8 cellular contexts compared by ENCODE assay signal in the genomic region with DNA sequence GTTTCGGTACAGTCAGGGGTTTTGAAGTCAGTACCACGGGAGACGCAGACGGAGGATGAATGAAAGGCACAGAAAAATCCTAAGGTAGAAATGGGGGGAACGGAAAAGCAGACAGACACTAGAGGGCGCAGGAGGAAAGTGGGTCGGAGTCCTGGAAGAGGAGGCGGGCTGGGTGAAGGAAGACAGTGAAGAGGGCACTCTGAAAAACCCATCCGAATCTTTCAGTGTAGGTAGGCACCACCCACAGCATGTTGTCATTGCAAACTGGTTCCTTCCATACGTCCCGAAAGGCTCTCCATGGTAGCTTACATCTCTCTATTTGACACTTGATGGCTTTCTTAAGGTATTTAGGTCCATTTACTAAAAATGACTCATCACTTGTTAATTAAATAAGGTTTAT.
A peak's percentile ranks its signal among the peaks of the same experiment; 100 is the strongest.
DNase-seq lines count a peak whose midpoint lies in the region; ATAC-seq, FAIRE-seq and TF ChIP-seq lines count a peak whose summit lies in the region.

No MANE protein-coding gene starts in this region.

- peak; percentile 62 for ATAC-seq in GM18498 (IDR thresholded peaks at IDR 0.05; ENCODE audit: unreplicated experiment)
- ATAC-seq in HG02981 (IDR thresholded peaks at IDR 0.05; ENCODE audit: unreplicated experiment), result peak; percentile 61

- no peak overlapping the region for H3K27ac ChIP-seq in VCaP

- peak; percentile 56 for DNase-seq in NCI-H2171 treated with DMSO at 0.1 percent for 48 hours (lab: John Stamatoyannopoulos, UW)
- DNase-seq in T47D (ENCODE audit: low read depth in 1 of 2, low spot score in 1 of 2), result peak; percentile 58 to 73
- peak; percentile 84 for DNase-seq in left kidney (ENCODE audit: low read depth, low spot score)
- peak; percentile 49 to 64 (median 51) for DNase-seq in stimulated activated CD4-positive, alpha-beta T cell treated with anti-CD3 and anti-CD28 coated beads, TNF-alpha, amount 100 ng/mL, for 24 hours (ENCODE audit: low read depth in 3 of 3)

- TF ChIP-seq CTCF in VCaP (conservative IDR thresholded peaks at IDR 0.05), result peak; percentile 91

- in situ Hi-C loops in T47D (cut with HindIII; ENCODE audit: low pct_unique_long_range_greater_than_20kb, low sequenced_read_pairs), result no loop called here

- peak; percentile 14 for FAIRE-seq in A204.1 (lab: Jason Lieb, UNC)
